1 cellular context compared by ENCODE assay signal in genomic region chr20:22471156-22471836, GRCh38.
TF ChIP-seq lines count a peak whose summit lies in the region.

No MANE protein-coding gene starts in this region.

TF ChIP-seq in HepG2, 621 proteins besides CTCF, POLR2A, EP300 and RAD21 (continued from another document and continues in another):
- TF ChIP-seq, protein P1, sequence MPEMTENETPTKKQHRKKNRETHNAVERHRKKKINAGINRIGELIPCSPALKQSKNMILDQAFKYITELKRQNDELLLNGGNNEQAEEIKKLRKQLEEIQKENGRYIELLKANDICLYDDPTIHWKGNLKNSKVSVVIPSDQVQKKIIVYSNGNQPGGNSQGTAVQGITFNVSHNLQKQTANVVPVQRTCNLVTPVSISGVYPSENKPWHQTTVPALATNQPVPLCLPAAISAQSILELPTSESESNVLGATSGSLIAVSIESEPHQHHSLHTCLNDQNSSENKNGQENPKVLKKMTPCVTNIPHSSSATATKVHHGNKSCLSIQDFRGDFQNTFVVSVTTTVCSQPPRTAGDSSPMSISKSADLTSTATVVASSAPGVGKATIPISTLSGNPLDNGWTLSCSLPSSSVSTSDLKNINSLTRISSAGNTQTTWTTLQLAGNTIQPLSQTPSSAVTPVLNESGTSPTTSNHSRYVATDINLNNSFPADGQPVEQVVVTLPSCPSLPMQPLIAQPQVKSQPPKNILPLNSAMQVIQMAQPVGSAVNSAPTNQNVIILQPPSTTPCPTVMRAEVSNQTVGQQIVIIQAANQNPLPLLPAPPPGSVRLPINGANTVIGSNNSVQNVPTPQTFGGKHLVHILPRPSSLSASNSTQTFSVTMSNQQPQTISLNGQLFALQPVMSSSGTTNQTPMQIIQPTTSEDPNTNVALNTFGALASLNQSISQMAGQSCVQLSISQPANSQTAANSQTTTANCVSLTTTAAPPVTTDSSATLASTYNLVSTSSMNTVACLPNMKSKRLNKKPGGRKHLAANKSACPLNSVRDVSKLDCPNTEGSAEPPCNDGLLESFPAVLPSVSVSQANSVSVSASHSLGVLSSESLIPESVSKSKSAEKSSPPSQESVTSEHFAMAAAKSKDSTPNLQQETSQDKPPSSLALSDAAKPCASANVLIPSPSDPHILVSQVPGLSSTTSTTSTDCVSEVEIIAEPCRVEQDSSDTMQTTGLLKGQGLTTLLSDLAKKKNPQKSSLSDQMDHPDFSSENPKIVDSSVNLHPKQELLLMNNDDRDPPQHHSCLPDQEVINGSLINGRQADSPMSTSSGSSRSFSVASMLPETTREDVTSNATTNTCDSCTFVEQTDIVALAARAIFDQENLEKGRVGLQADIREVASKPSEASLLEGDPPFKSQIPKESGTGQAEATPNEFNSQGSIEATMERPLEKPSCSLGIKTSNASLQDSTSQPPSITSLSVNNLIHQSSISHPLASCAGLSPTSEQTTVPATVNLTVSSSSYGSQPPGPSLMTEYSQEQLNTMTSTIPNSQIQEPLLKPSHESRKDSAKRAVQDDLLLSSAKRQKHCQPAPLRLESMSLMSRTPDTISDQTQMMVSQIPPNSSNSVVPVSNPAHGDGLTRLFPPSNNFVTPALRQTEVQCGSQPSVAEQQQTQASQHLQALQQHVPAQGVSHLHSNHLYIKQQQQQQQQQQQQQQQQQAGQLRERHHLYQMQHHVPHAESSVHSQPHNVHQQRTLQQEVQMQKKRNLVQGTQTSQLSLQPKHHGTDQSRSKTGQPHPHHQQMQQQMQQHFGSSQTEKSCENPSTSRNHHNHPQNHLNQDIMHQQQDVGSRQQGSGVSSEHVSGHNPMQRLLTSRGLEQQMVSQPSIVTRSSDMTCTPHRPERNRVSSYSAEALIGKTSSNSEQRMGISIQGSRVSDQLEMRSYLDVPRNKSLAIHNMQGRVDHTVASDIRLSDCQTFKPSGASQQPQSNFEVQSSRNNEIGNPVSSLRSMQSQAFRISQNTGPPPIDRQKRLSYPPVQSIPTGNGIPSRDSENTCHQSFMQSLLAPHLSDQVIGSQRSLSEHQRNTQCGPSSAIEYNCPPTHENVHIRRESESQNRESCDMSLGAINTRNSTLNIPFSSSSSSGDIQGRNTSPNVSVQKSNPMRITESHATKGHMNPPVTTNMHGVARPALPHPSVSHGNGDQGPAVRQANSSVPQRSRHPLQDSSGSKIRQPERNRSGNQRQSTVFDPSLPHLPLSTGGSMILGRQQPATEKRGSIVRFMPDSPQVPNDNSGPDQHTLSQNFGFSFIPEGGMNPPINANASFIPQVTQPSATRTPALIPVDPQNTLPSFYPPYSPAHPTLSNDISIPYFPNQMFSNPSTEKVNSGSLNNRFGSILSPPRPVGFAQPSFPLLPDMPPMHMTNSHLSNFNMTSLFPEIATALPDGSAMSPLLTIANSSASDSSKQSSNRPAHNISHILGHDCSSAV (CRISPR knock-in tag; IDR thresholded peaks at IDR 0.05; ENCODE audit: borderline replicate concordance) = no peak
- TF ChIP-seq RFXANK (CRISPR knock-in tag; IDR thresholded peaks at IDR 0.05) (no peak), SP2 (CRISPR knock-in tag; IDR thresholded peaks at IDR 0.05) (no peak), ZNF275 (CRISPR knock-in tag; IDR thresholded peaks at IDR 0.05; ENCODE audit: borderline replicate concordance) (no peak), ZNF629 (CRISPR knock-in tag; conservative IDR thresholded peaks at IDR 0.05) (no peak), SETDB1 (CRISPR knock-in tag; IDR thresholded peaks at IDR 0.05; ENCODE audit: borderline replicate concordance) (no peak), NFYC (CRISPR knock-in tag; IDR thresholded peaks at IDR 0.05) (no peak), ZNF660 (CRISPR knock-in tag; IDR thresholded peaks at IDR 0.05; ENCODE audit: borderline replicate concordance, low read depth) (no peak), TEAD2 (CRISPR knock-in tag; IDR thresholded peaks at IDR 0.05) (no peak), ZFAT (CRISPR knock-in tag; conservative IDR thresholded peaks at IDR 0.05) (no peak), RXRA (CRISPR knock-in tag; IDR thresholded peaks at IDR 0.05) (peak; percentile 20; the same call in 1 of the 2 replicates), ZNF839 (CRISPR knock-in tag; IDR thresholded peaks at IDR 0.05; ENCODE audit: borderline replicate concordance) (no peak), IRF2 (CRISPR knock-in tag; IDR thresholded peaks at IDR 0.05) (no peak), STAT5B (CRISPR knock-in tag; IDR thresholded peaks at IDR 0.05) (no peak), MED8 (CRISPR knock-in tag; IDR thresholded peaks at IDR 0.05; ENCODE audit: insufficient replicate concordance) (no peak), ATF6 (CRISPR knock-in tag; conservative IDR thresholded peaks at IDR 0.05) (no peak), ZNF260 (CRISPR knock-in tag; IDR thresholded peaks at IDR 0.05; ENCODE audit: borderline replicate concordance, low read depth) (no peak), SMYD3 (CRISPR knock-in tag; IDR thresholded peaks at IDR 0.05) (no peak), SRY (CRISPR knock-in tag; IDR thresholded peaks at IDR 0.05) (no peak), ZNF282 (IDR thresholded peaks at IDR 0.05; ENCODE audit: partially characterized antibody) (no peak), ZBTB3 (CRISPR knock-in tag; IDR thresholded peaks at IDR 0.05; ENCODE audit: borderline replicate concordance, low read depth) (no peak), FOXP1 (IDR thresholded peaks at IDR 0.05) (no peak), FOXP1 (CRISPR knock-in tag; IDR thresholded peaks at IDR 0.05) (peak; percentile 50; the same call in 1 of the 2 replicates), FOXK1 (CRISPR knock-in tag; IDR thresholded peaks at IDR 0.05; ENCODE audit: borderline replicate concordance, low read depth) (peak; percentile 76; the same call in 1 of the 2 replicates), ATF7-NPFF (CRISPR knock-in tag; IDR thresholded peaks at IDR 0.05; ENCODE audit: low read depth) (no peak), ZNF558 (CRISPR knock-in tag; IDR thresholded peaks at IDR 0.05; ENCODE audit: borderline replicate concordance) (no peak), NR0B2 (CRISPR knock-in tag; IDR thresholded peaks at IDR 0.05) (no peak), HNF4G (IDR thresholded peaks at IDR 0.05; ENCODE audit: borderline replicate concordance, low read depth, low read length) (no peak), HNF4G (CRISPR knock-in tag; IDR thresholded peaks at IDR 0.05; ENCODE audit: borderline replicate concordance, low read depth) (no peak), NR2C2 (CRISPR knock-in tag; IDR thresholded peaks at IDR 0.05; ENCODE audit: borderline replicate concordance) (no peak), ZNF777 (CRISPR knock-in tag; IDR thresholded peaks at IDR 0.05) (no peak), CSRNP1 (CRISPR knock-in tag; IDR thresholded peaks at IDR 0.05) (no peak), CSRNP2 (CRISPR knock-in tag; conservative IDR thresholded peaks at IDR 0.05; ENCODE audit: low read depth) (no peak), ZNF883 (CRISPR knock-in tag; IDR thresholded peaks at IDR 0.05; ENCODE audit: not compliant biosample characterization) (no peak), ARID2 (CRISPR knock-in tag; IDR thresholded peaks at IDR 0.05; ENCODE audit: borderline replicate concordance) (no peak), NAIF1 (CRISPR knock-in tag; IDR thresholded peaks at IDR 0.05; ENCODE audit: borderline replicate concordance) (no peak)
- TF ChIP-seq, protein P2, sequence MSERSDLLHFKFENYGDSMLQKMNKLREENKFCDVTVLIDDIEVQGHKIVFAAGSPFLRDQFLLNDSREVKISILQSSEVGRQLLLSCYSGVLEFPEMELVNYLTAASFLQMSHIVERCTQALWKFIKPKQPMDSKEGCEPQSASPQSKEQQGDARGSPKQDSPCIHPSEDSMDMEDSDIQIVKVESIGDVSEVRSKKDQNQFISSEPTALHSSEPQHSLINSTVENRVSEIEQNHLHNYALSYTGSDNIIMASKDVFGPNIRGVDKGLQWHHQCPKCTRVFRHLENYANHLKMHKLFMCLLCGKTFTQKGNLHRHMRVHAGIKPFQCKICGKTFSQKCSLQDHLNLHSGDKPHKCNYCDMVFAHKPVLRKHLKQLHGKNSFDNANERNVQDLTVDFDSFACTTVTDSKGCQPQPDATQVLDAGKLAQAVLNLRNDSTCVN (CRISPR knock-in tag; IDR thresholded peaks at IDR 0.05; ENCODE audit: borderline replicate concordance) = no peak
- TF ChIP-seq, protein P3, sequence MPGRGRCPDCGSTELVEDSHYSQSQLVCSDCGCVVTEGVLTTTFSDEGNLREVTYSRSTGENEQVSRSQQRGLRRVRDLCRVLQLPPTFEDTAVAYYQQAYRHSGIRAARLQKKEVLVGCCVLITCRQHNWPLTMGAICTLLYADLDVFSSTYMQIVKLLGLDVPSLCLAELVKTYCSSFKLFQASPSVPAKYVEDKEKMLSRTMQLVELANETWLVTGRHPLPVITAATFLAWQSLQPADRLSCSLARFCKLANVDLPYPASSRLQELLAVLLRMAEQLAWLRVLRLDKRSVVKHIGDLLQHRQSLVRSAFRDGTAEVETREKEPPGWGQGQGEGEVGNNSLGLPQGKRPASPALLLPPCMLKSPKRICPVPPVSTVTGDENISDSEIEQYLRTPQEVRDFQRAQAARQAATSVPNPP (CRISPR knock-in tag; IDR thresholded peaks at IDR 0.05) = no peak
- TF ChIP-seq, protein P4, sequence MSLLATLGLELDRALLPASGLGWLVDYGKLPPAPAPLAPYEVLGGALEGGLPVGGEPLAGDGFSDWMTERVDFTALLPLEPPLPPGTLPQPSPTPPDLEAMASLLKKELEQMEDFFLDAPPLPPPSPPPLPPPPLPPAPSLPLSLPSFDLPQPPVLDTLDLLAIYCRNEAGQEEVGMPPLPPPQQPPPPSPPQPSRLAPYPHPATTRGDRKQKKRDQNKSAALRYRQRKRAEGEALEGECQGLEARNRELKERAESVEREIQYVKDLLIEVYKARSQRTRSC (CRISPR knock-in tag; IDR thresholded peaks at IDR 0.05; ENCODE audit: low read depth) = no peak
- TF ChIP-seq, protein P5, sequence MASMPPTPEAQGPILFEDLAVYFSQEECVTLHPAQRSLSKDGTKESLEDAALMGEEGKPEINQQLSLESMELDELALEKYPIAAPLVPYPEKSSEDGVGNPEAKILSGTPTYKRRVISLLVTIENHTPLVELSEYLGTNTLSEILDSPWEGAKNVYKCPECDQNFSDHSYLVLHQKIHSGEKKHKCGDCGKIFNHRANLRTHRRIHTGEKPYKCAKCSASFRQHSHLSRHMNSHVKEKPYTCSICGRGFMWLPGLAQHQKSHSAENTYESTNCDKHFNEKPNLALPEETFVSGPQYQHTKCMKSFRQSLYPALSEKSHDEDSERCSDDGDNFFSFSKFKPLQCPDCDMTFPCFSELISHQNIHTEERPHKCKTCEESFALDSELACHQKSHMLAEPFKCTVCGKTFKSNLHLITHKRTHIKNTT (CRISPR knock-in tag; IDR thresholded peaks at IDR 0.05) = no peak
- TF ChIP-seq, protein P6, sequence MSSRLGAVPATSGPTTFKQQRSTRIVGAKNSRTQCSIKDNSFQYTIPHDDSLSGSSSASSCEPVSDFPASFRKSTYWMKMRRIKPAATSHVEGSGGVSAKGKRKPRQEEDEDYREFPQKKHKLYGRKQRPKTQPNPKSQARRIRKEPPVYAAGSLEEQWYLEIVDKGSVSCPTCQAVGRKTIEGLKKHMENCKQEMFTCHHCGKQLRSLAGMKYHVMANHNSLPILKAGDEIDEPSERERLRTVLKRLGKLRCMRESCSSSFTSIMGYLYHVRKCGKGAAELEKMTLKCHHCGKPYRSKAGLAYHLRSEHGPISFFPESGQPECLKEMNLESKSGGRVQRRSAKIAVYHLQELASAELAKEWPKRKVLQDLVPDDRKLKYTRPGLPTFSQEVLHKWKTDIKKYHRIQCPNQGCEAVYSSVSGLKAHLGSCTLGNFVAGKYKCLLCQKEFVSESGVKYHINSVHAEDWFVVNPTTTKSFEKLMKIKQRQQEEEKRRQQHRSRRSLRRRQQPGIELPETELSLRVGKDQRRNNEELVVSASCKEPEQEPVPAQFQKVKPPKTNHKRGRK (CRISPR knock-in tag; IDR thresholded peaks at IDR 0.05) = no peak
